ENCODE assay signal across 21 cellular contexts in genomic region chr1:43440358-43440757, GRCh38. TPM values are rescaled to one million over a fixed set of nuclear protein-coding genes. Genes with fewer than 3 reads are reported as not detected.
DNase-seq lines count a peak whose midpoint lies in the region; ATAC-seq, FAIRE-seq and TF ChIP-seq lines count a peak whose summit lies in the region.
"Had no signal": no experiment of that assay in that cellular context is flagged by ENCODE, and none has a peak within 500 bp of the region (broad histone marks: within the 10 kb centered on the region; RNA-seq: fewer than 3 reads in every experiment).

No MANE protein-coding gene starts in this region.

- TF ChIP-seq CTCF in RWPE1 (conservative IDR thresholded peaks at IDR 0.05; ENCODE audit: low read depth), result no peak

- CTCF ChIA-PET in RWPE1 (lab: Yijun Ruan, JAX), result interaction anchor here (0.8 kb wide), 1 partner anchor 25 kb away, joined by 3 read pairs; no protein-coding TSS in a partner anchor

- POLR2A ChIA-PET in RWPE1 (lab: Yijun Ruan, JAX; ENCODE audit: low non-redundant PET), result no interaction called here

- FAIRE-seq in GM19239 (lab: Jason Lieb, UNC), result no peak
- FAIRE-seq: G401.6 had no signal

- DNase-seq in NCI-H345 (lab: John Stamatoyannopoulos, UW), result peak; percentile 38
- no peak for DNase-seq in NCI-H345 treated with DMSO at 0.1 percent for 48 hours (lab: John Stamatoyannopoulos, UW; ENCODE audit: unreplicated experiment)
- peak; percentile 44 for DNase-seq in NCI-H1105 (lab: John Stamatoyannopoulos, UW)
- DNase-seq in RWPE1 (ENCODE audit: low spot score), result no peak
- peak; percentile 72 for DNase-seq in posterior vena cava (ENCODE audit: low spot score)
- no peak for DNase-seq in GM19239 (ENCODE audit: insufficient read length, low spot score)
- DNase-seq: activated CD4-positive, alpha-beta T cell treated with anti-CD3 and anti-CD28 coated beads for 1 hour; amniotic stem cell; Calu3; heart right ventricle; immature natural killer cell; NCI-H1694; NCI-H69; Right ventricle myocardium superior; stimulated activated CD4-positive, alpha-beta T cell treated with anti-CD3 and anti-CD28 coated beads, Interleukin-12 subunit alpha, Interleukin-12 subunit beta, amount 100 ng/mL, for 4 hours; SW 1271 had no signal

- no peak for ATAC-seq in HG03439 (IDR thresholded peaks at IDR 0.05; ENCODE audit: unreplicated experiment)
- no peak for ATAC-seq in HG03432 (IDR thresholded peaks at IDR 0.05; ENCODE audit: unreplicated experiment)
- ATAC-seq: heart right ventricle had no signal

- intact Hi-C loops in posterior vena cava (cut with DNase I), result no loop called here

- H3K27ac ChIP-seq in RWPE1, result peak overlapping the region; percentile 98
- H3K27ac ChIP-seq: heart right ventricle, neutrophil had no signal

RNA-seq across cellular contexts. Expression of gene HYI, which starts 13.4 kb away (rescaled TPM):
- 10 to 100 TPM; 27.6 to 28.8 TPM for total RNA-seq in posterior vena cava
- total RNA-seq: A172 had no signal

RNA-seq across cellular contexts. Expression of gene SZT2, which starts 50.7 kb away (rescaled TPM):
- 10 to 100 TPM; 43.3 to 45.8 TPM for total RNA-seq in posterior vena cava

RNA-seq across cellular contexts. Expression of gene MED8, which starts 50.8 kb away (rescaled TPM):
- total RNA-seq in posterior vena cava, result 10 to 100 TPM; 27.0 to 30.5 TPM

Comparison
In these comparisons a context has a peak if more than half of its experiments do, and no peak if none do; other contexts are left out.
1. DNase-seq: peak in NCI-H345 (single experiment), NCI-H1105 (single experiment) and posterior vena cava (single experiment); none in NCI-H345 treated with DMSO at 0.1 percent for 48 hours (single experiment), RWPE1 (single experiment) and GM19239 (single experiment).